ENCODE assay signal across 8 cellular contexts in the genomic region with DNA sequence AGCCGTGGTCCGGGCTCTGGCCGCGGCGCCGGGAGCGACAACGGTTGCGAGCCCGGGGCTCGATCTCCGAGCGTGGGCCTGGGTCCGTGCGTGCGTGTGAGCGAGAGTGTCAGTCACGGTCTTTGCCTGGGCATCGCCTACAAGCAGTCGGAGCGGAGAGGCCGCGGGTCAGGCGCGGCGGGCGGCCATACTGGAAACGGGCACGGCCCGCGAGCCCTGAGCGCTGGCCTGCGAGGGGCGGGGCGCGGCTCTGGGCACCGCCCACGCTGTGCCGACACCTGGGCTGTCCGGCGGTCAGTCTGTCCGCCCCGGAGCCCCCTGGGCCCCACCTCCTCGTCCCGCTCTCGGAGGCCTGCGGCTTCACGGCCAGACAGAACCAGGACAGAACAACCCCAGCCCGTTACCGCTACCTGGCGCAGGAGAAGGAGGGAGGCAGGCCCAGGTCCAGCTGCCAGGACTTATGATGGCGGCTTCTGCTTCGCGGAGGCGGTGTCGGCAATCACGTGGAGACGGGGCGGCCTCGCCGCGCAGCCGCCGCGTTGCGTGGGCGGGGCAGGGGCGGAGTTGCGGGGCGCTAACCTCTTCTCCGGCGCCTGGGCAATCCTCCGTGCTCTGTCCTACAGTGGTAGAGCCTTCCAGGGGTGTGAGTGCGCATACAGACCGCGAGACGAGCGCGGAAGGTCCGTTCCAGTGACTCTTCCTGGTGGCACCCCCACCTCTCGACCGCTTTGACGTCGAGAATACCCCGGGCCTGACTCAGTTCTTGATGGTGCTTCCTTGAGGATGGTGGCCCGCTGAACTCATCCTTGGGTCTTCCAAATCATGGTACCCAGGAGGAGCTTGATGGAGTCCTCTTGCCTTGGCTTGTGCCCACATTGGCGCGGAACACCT. TPM values are rescaled to one million over a fixed set of nuclear protein-coding genes. Genes with fewer than 3 reads are reported as not detected.
DNase-seq lines count a peak whose midpoint lies in the region; ATAC-seq and TF ChIP-seq lines count a peak whose summit lies in the region.

Gene TMEM131 (minus strand): TSS at position 215 of the 891 bp plus-strand sequence. CDS start 286 bp downstream, outside the sequence.

- DNase-seq in DMS153 (lab: John Stamatoyannopoulos, UW) (peak; percentile 88), OCI-M2 (lab: John Stamatoyannopoulos, UW; ENCODE audit: unreplicated experiment) (peak; percentile 71), activated T-cell treated with anti-CD3 and anti-CD28 coated beads for 4 hours (peak; percentile 95), epithelial cell of esophagus (ENCODE audit: low read depth) (peak; percentile 96)
- peak; percentile 95 to 96 for DNase-seq in stimulated activated CD8-positive, alpha-beta memory T cell treated with anti-CD3 and anti-CD28 coated beads, Interleukin-2, amount 100 ng/mL, for 48 hours (ENCODE audit: low read depth in 2 of 2)

- H3K4me1 ChIP-seq in mononuclear cell (ENCODE audit: insufficient read depth, low read length), result peaks cover 32% of the 10 kb centered on the region

- H3K9me3 ChIP-seq in mononuclear cell (ENCODE audit: low read depth, low read length), result no peaks in the 10 kb centered on the region

- no peaks in the 10 kb centered on the region for H3K27me3 ChIP-seq in mononuclear cell (ENCODE audit: insufficient read depth, low read length)

- peak; percentile 72 for ATAC-seq in GM21576 (IDR thresholded peaks at IDR 0.05; ENCODE audit: unreplicated experiment)

- TF ChIP-seq CTCF in epithelial cell of esophagus (IDR thresholded peaks at IDR 0.05; ENCODE audit: insufficient read depth, low read depth, low read length, missing control alignments), result no peak

- TF ChIP-seq RAD21 in Ishikawa (IDR thresholded peaks at IDR 0.05; ENCODE audit: low read depth), result no peak

- peak within 1 kb of the TSS; percentile 62 for H3K4me3 ChIP-seq in epithelial cell of esophagus (ENCODE audit: low read length)
- H3K4me3 ChIP-seq in mononuclear cell (ENCODE audit: low read length), result peak within 1 kb of the TSS; percentile 84

- TF ChIP-seq EP300 in Ishikawa (IDR thresholded peaks at IDR 0.05; ENCODE audit: borderline replicate concordance), result no peak

TF ChIP-seq in Ishikawa, 13 proteins besides CTCF, POLR2A, EP300 and RAD21:
- TF ChIP-seq REST (IDR thresholded peaks at IDR 0.05; ENCODE audit: low read depth) (no peak), TCF12 (IDR thresholded peaks at IDR 0.05; ENCODE audit: low read depth) (no peak), NFIC (IDR thresholded peaks at IDR 0.05) (peak; percentile 4; the same call in 1 of the 2 replicates), ZBTB7A (IDR thresholded peaks at IDR 0.05; ENCODE audit: low read depth) (no peak), EGR1 (IDR thresholded peaks at IDR 0.05) (peak; percentile 96), YY1 (IDR thresholded peaks at IDR 0.05; ENCODE audit: low read depth) (peak; percentile 97), CREB1 (IDR thresholded peaks at IDR 0.05; ENCODE audit: low read depth) (peak; percentile 57; the same call in 1 of the 2 replicates), USF1 (IDR thresholded peaks at IDR 0.05) (peak; percentile 98), TAF1 (IDR thresholded peaks at IDR 0.05; ENCODE audit: low read depth) (peak; percentile 91), TEAD4 (IDR thresholded peaks at IDR 0.05) (no peak), FOXM1 (IDR thresholded peaks at IDR 0.05; ENCODE audit: borderline replicate concordance, low read depth) (no peak), CEBPB (IDR thresholded peaks at IDR 0.05) (peak; percentile 75)
- TF ChIP-seq, protein P1, sequence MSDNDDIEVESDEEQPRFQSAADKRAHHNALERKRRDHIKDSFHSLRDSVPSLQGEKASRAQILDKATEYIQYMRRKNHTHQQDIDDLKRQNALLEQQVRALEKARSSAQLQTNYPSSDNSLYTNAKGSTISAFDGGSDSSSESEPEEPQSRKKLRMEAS (IDR thresholded peaks at IDR 0.05), result peak; percentile 74

RNA-seq across cellular contexts. Expression of gene TMEM131, which starts in this region (rescaled TPM):
- 26.6 TPM for total RNA-seq in mononuclear cell

Comparison
In these comparisons a context has a peak if more than half of its experiments do, and no peak if none do; other contexts are left out.
1. Peak in every context shown above with its lines: DNase-seq, ATAC-seq and H3K4me3 ChIP-seq.